ENCODE assay signal across 4 cellular contexts in genomic region chr2:100264651-100265050, GRCh38.
"Had no signal": no experiment of that assay in that cellular context is flagged by ENCODE, and none has a peak within 500 bp of the region (broad histone marks: within the 10 kb centered on the region; RNA-seq: fewer than 3 reads in every experiment).

No MANE protein-coding gene starts in this region.

- H3K4me2 ChIP-seq: GM23338 had no signal

- ATAC-seq: GM23338 had no signal

- H3K4me3 ChIP-seq: GM23338 had no signal

- DNase-seq: H9, HCEC 1CT, IMR-90 had no signal
